Comparison of ENCODE assay signal across 32 cellular contexts in the genomic region with DNA sequence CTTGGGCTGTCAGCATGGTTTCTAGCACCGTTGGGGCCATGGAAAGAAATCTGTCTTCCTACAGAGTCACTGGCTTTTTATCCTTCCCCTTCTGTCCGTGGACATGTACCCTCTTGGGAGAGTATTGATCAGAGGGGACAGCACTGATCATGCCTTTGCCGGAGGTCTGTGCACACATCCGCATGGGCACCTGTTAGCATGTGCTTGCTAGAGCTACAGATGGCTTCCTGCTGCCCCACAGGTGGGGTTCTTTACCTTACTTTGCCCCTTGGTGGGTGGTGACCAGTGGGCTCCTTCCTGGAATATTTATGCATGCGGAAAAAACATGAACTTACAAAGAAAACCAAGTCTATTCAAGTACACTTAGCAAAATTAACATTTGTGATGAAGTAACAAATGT.
"Had no signal": no experiment of that assay in that cellular context is flagged by ENCODE, and none has a peak within 500 bp of the region (broad histone marks: within the 10 kb centered on the region; RNA-seq: fewer than 3 reads in every experiment).

No MANE protein-coding gene starts in this region.

- H3K27me3 Mint-ChIP-seq: activated B cell treated with CpG ODN at 0.5 μM for 24 hours; activated naive CD4-positive, alpha-beta T cell treated with anti-CD3 and anti-CD28 coated beads, Interleukin-2, amount 10 ng/mL, durations not matched to agents 7 days and 5 days; activated naive CD4-positive, alpha-beta T cell treated with anti-CD3 and anti-CD28 coated beads, Interleukin-2, amount 50 U/mL, for 24 hours; activated naive CD8-positive, alpha-beta T cell treated with anti-CD3 and anti-CD28 coated beads, Interleukin-2, amount 10 ng/mL, durations not matched to agents 7 days and 5 days; activated naive CD8-positive, alpha-beta T cell treated with anti-CD3 and anti-CD28 coated beads, Interleukin-2, amount 50 U/mL, for 24 hours had no signal

- H3K4me3 ChIP-seq: ascending aorta, breast epithelium had no signal

- H3K4me1 ChIP-seq: ascending aorta, breast epithelium had no signal

- H3K9me3 Mint-ChIP-seq: activated B cell treated with CpG ODN at 0.5 μM for 24 hours; activated CD4-positive, alpha-beta memory T cell treated with anti-CD3 and anti-CD28 coated beads for 36 hours; activated CD4-positive, alpha-beta T cell treated with anti-CD3 and anti-CD28 coated beads, Interleukin-2, amount 10 ng/mL, durations not matched to agents 24 days and 14 days; activated naive CD4-positive, alpha-beta T cell treated with anti-CD3 and anti-CD28 coated beads, Interleukin-2, amount 10 ng/mL, durations not matched to agents 7 days and 5 days; activated naive CD4-positive, alpha-beta T cell treated with anti-CD3 and anti-CD28 coated beads, Interleukin-2, amount 50 U/mL, for 24 hours; activated naive CD8-positive, alpha-beta T cell treated with anti-CD3 and anti-CD28 coated beads, Interleukin-2, amount 10 ng/mL, durations not matched to agents 7 days and 5 days; activated naive CD8-positive, alpha-beta T cell treated with anti-CD3 and anti-CD28 coated beads, Interleukin-2, amount 50 U/mL, for 24 hours; activated T-cell treated with anti-CD3 and anti-CD28 coated beads, Interleukin-2, amount 50 U/mL, for 4 hours; activated T-helper 2 cell treated with anti-CD3 and anti-CD28 coated beads, Interferon-gamma antibody, Interleukin-2, Interleukin-4, amounts not matched to agents 10 μg/mL and 5 μg/mL and 100 μg/mL, durations not matched to agents 14 hours and 24 hours and 36 hours; T-helper 1 cell treated with Interleukin-12 subunit alpha and Interleukin-12 subunit beta and Interleukin-4 antibody, amounts not matched to agents 30 μg/mL and 1 μg/mL, for 36 hours; T-helper 2 cell treated with Interferon-gamma antibody and Interleukin-4, amounts not matched to agents 5 μg/mL and 100 μg/mL, for 36 hours had no signal

- H3K36me3 Mint-ChIP-seq: activated CD4-positive, alpha-beta memory T cell treated with anti-CD3 and anti-CD28 coated beads for 36 hours; activated naive CD4-positive, alpha-beta T cell treated with anti-CD3 and anti-CD28 coated beads, Interleukin-2, amount 10 ng/mL, durations not matched to agents 7 days and 5 days; activated naive CD4-positive, alpha-beta T cell treated with anti-CD3 and anti-CD28 coated beads, Interleukin-2, amount 50 U/mL, for 24 hours; activated naive CD8-positive, alpha-beta T cell treated with anti-CD3 and anti-CD28 coated beads, Interleukin-2, amount 10 ng/mL, durations not matched to agents 7 days and 5 days had no signal

- H3K27ac ChIP-seq: ascending aorta, brain microvascular endothelial cell, breast epithelium, VCaP had no signal

- H3K27ac Mint-ChIP-seq: activated B cell treated with CpG ODN at 0.5 μM for 24 hours; activated CD4-positive, alpha-beta memory T cell treated with anti-CD3 and anti-CD28 coated beads for 36 hours; activated CD4-positive, alpha-beta T cell treated with anti-CD3 and anti-CD28 coated beads, Interleukin-2, amount 10 ng/mL, durations not matched to agents 24 days and 14 days; activated naive CD4-positive, alpha-beta T cell treated with anti-CD3 and anti-CD28 coated beads, Interleukin-2, amount 10 ng/mL, durations not matched to agents 7 days and 5 days; activated naive CD4-positive, alpha-beta T cell treated with anti-CD3 and anti-CD28 coated beads, Interleukin-2, amount 50 U/mL, for 24 hours; activated naive CD8-positive, alpha-beta T cell; activated naive CD8-positive, alpha-beta T cell treated with anti-CD3 and anti-CD28 coated beads, Interleukin-2, amount 10 ng/mL, durations not matched to agents 7 days and 5 days; activated naive CD8-positive, alpha-beta T cell treated with anti-CD3 and anti-CD28 coated beads, Interleukin-2, amount 50 U/mL, for 24 hours; activated T-helper 2 cell treated with anti-CD3 and anti-CD28 coated beads, Interferon-gamma antibody, Interleukin-2, Interleukin-4, amounts not matched to agents 10 μg/mL and 5 μg/mL and 100 μg/mL, durations not matched to agents 14 hours and 24 hours and 36 hours; T-helper 1 cell treated with Interleukin-12 subunit alpha and Interleukin-12 subunit beta and Interleukin-4 antibody, amounts not matched to agents 30 μg/mL and 1 μg/mL, for 36 hours; T-helper 2 cell treated with Interferon-gamma antibody and Interleukin-4, amounts not matched to agents 5 μg/mL and 100 μg/mL, for 36 hours had no signal

- ATAC-seq: activated naive CD8-positive, alpha-beta T cell treated with anti-CD3 and anti-CD28 coated beads, Interleukin-2, amount 50 U/mL, for 24 hours; activated T-cell treated with anti-CD3 and anti-CD28 coated beads, Interleukin-2, amount 50 U/mL, for 4 hours had no signal

- H3K4me3 Mint-ChIP-seq: activated B cell treated with CpG ODN at 0.5 μM for 24 hours; activated CD4-positive, alpha-beta memory T cell treated with anti-CD3 and anti-CD28 coated beads for 36 hours; activated CD4-positive, alpha-beta T cell treated with anti-CD3 and anti-CD28 coated beads, Interleukin-2, amount 10 ng/mL, durations not matched to agents 24 days and 14 days; activated naive CD4-positive, alpha-beta T cell treated with anti-CD3 and anti-CD28 coated beads, Interleukin-2, amount 10 ng/mL, durations not matched to agents 7 days and 5 days; activated naive CD4-positive, alpha-beta T cell treated with anti-CD3 and anti-CD28 coated beads, Interleukin-2, amount 50 U/mL, for 24 hours; activated naive CD8-positive, alpha-beta T cell; activated naive CD8-positive, alpha-beta T cell treated with anti-CD3 and anti-CD28 coated beads, Interleukin-2, amount 10 ng/mL, durations not matched to agents 7 days and 5 days; activated naive CD8-positive, alpha-beta T cell treated with anti-CD3 and anti-CD28 coated beads, Interleukin-2, amount 50 U/mL, for 24 hours; activated T-cell treated with anti-CD3 and anti-CD28 coated beads, Interleukin-2, amount 50 U/mL, for 4 hours; T-helper 1 cell treated with Interleukin-12 subunit alpha and Interleukin-12 subunit beta and Interleukin-4 antibody, amounts not matched to agents 30 μg/mL and 1 μg/mL, for 36 hours; T-helper 2 cell treated with Interferon-gamma antibody and Interleukin-4, amounts not matched to agents 5 μg/mL and 100 μg/mL, for 36 hours had no signal

- H3K4me1 Mint-ChIP-seq: activated B cell treated with CpG ODN at 0.5 μM for 24 hours had no signal

- DNase-seq: activated B cell treated with CpG ODN at 0.5 μM for 24 hours; activated CD4-positive, alpha-beta memory T cell treated with anti-CD3 and anti-CD28 coated beads for 36 hours; activated CD4-positive, alpha-beta T cell treated with anti-CD3 and anti-CD28 coated beads for 4 hours; activated CD4-positive, alpha-beta T cell treated with anti-CD3 and anti-CD28 coated beads, Interleukin-2, amount 10 ng/mL, durations not matched to agents 24 days and 14 days; activated CD4-positive, alpha-beta T cell treated with anti-CD3 and anti-CD28 coated beads, Interleukin-2, amount 50 U/mL, for 1 hour; activated CD4-positive, alpha-beta T cell treated with anti-CD3 and anti-CD28 coated beads, Interleukin-2, amount 50 U/mL, for 4 hours; activated CD4-positive, CD25-positive, alpha-beta regulatory T cell treated with anti-CD3 and anti-CD28 coated beads, Interleukin-2, amount 50 U/mL, for 72 hours; activated CD8-positive, alpha-beta memory T cell treated with anti-CD3 and anti-CD28 coated beads, Interleukin-2, amount 50 U/mL, for 4 hours; activated effector memory CD4-positive, alpha-beta T cell treated with Interleukin-2 at 50 U/mL for 16 hours; activated gamma-delta T cell; activated naive CD4-positive, alpha-beta T cell treated with anti-CD3 and anti-CD28 coated beads, Interleukin-2, amount 10 ng/mL, durations not matched to agents 7 days and 5 days; activated naive CD4-positive, alpha-beta T cell treated with Interleukin-2 at 50 U/mL for 16 hours; activated naive CD8-positive, alpha-beta T cell treated with anti-CD3 and anti-CD28 coated beads, Interleukin-2, amount 10 ng/mL, durations not matched to agents 7 days and 5 days; activated naive CD8-positive, alpha-beta T cell treated with anti-CD3 and anti-CD28 coated beads, Interleukin-2, amount 50 U/mL, for 24 hours; activated T-cell treated with anti-CD3 and anti-CD28 coated beads for 4 hours; activated T-cell treated with anti-CD3 and anti-CD28 coated beads, Interleukin-2, amount 50 U/mL, for 1 hour; activated T-cell treated with anti-CD3 and anti-CD28 coated beads, Interleukin-2, amount 50 U/mL, for 4 hours; amygdala; anterior cingulate cortex; brain microvascular endothelial cell; central memory CD4-positive, alpha-beta T cell; T-helper 1 cell; T-helper 2 cell; T-helper 9 cell had no signal

- H3K9me3 ChIP-seq: ascending aorta, breast epithelium had no signal

- H3K36me3 ChIP-seq: ascending aorta, brain microvascular endothelial cell, breast epithelium had no signal
